In genomic region chr16:80277182-80277581, GRCh38 we compare ENCODE assay signal across 26 cellular contexts.
DNase-seq lines count a peak whose midpoint lies in the region; ATAC-seq and TF ChIP-seq lines count a peak whose summit lies in the region.
"Had no signal": no experiment of that assay in that cellular context is flagged by ENCODE, and none has a peak within 500 bp of the region (broad histone marks: within the 10 kb centered on the region; RNA-seq: fewer than 3 reads in every experiment).

No MANE protein-coding gene starts in this region.

- intact Hi-C loops in upper lobe of right lung (cut with DNase I): no loop called here

- H3K27me3 Mint-ChIP-seq in nephron progenitor cell (ENCODE audit: low read depth, poor library complexity): peaks cover 3% of the 10 kb centered on the region

- TF ChIP-seq CTCF in NB4 (IDR thresholded peaks at IDR 0.05; ENCODE audit: low read depth, low read length) (no peak), upper lobe of right lung (IDR thresholded peaks at IDR 0.05) (no peak), nephron progenitor cell (IDR thresholded peaks at IDR 0.05) (no peak)

- H3K4me1 Mint-ChIP-seq in nephron progenitor cell: peaks cover 20% of the 10 kb centered on the region

- no peaks in the 10 kb centered on the region for H3K4me1 ChIP-seq in upper lobe of right lung
- H3K4me1 ChIP-seq: esophagus muscularis mucosa, gastroesophageal sphincter had no signal

- H3K27ac ChIP-seq in upper lobe of right lung: no peak overlapping the region
- H3K27ac ChIP-seq: 22Rv1, esophagus muscularis mucosa, gastroesophageal sphincter had no signal

- no peaks in the 10 kb centered on the region for H3K27me3 ChIP-seq in upper lobe of right lung
- H3K27me3 ChIP-seq: esophagus muscularis mucosa, gastroesophageal sphincter had no signal

- H3K36me3 Mint-ChIP-seq in nephron progenitor cell (ENCODE audit: low read depth): no peaks in the 10 kb centered on the region

- peak; percentile 24 for DNase-seq in DMS53 (lab: John Stamatoyannopoulos, UW)
- DNase-seq in DMS53 treated with DMSO at 0.1 percent for 48 hours (lab: John Stamatoyannopoulos, UW; ENCODE audit: unreplicated experiment): no peak
- peak; percentile 8 for DNase-seq in NB4 (ENCODE audit: low read depth)
- peak; percentile 23 for DNase-seq in iPS DF 19.7 (ENCODE audit: low read depth, low spot score)
- DNase-seq in upper lobe of right lung: no peak
- no peak for DNase-seq in nephron progenitor cell
- DNase-seq in NK-92 (lab: John Stamatoyannopoulos, UW; ENCODE audit: unreplicated experiment): no peak
- DNase-seq: activated CD4-positive, alpha-beta T cell treated with anti-CD3 and anti-CD28 coated beads for 4 hours; activated CD8-positive, alpha-beta memory T cell treated with anti-CD3 and anti-CD28 coated beads, Interleukin-2, amount 50 U/mL, for 4 hours; AML-193; DND-41; effector CD8-positive, alpha-beta T cell; HCEC 1CT; left colon; mesenchymal stem cell; NCI-H1105 treated with DMSO at 0.1 percent for 48 hours; NCI-H2081; NCI-H446; SHP77 treated with DMSO at 0.1 percent for 48 hours; stimulated activated CD4-positive, alpha-beta T cell treated with anti-CD3 and anti-CD28 coated beads, Interleukin-2, amount 100 ng/mL, for 48 hours; stimulated activated naive CD4-positive, alpha-beta T cell had no signal

- ATAC-seq in upper lobe of right lung: peak; percentile 38
- no peak for ATAC-seq in GM19324 (IDR thresholded peaks at IDR 0.05; ENCODE audit: low FRiP score, unreplicated experiment)
- ATAC-seq: gastroesophageal sphincter, left colon had no signal

- H3K4me3 ChIP-seq in NB4 (ENCODE audit: low read depth, low read length) (no peak overlapping the region), upper lobe of right lung (no peak overlapping the region)
- H3K4me3 ChIP-seq: esophagus muscularis mucosa, gastroesophageal sphincter had no signal

- no peaks in the 10 kb centered on the region for H3K9me3 Mint-ChIP-seq in nephron progenitor cell
- H3K9me3 Mint-ChIP-seq: activated T-helper 2 cell treated with anti-CD3 and anti-CD28 coated beads, Interferon-gamma antibody, Interleukin-2, Interleukin-4, amounts not matched to agents 10 μg/mL and 5 μg/mL and 100 μg/mL, durations not matched to agents 14 hours and 24 hours and 36 hours had no signal

- TF ChIP-seq POLR2A in NB4 (IDR thresholded peaks at IDR 0.05; ENCODE audit: extremely low read depth, insufficient read length): no peak

- H3K9me3 ChIP-seq in upper lobe of right lung: no peaks in the 10 kb centered on the region
- H3K9me3 ChIP-seq: esophagus muscularis mucosa, gastroesophageal sphincter had no signal

- no peak overlapping the region for H3K4me3 Mint-ChIP-seq in nephron progenitor cell

- H3K27ac Mint-ChIP-seq in nephron progenitor cell: no peak overlapping the region
- H3K27ac Mint-ChIP-seq: activated T-helper 2 cell treated with anti-CD3 and anti-CD28 coated beads, Interferon-gamma antibody, Interleukin-2, Interleukin-4, amounts not matched to agents 10 μg/mL and 5 μg/mL and 100 μg/mL, durations not matched to agents 14 hours and 24 hours and 36 hours had no signal

- no peaks in the 10 kb centered on the region for H3K36me3 ChIP-seq in upper lobe of right lung
- H3K36me3 ChIP-seq: esophagus muscularis mucosa, gastroesophageal sphincter had no signal

Comparison
In these comparisons a context has a peak if more than half of its experiments do, and no peak if none do; other contexts are left out.
1. DNase-seq: peak in DMS53 (single experiment), NB4 (single experiment) and iPS DF 19.7 (single experiment); none in DMS53 treated with DMSO at 0.1 percent for 48 hours (single experiment), upper lobe of right lung (single experiment), nephron progenitor cell (single experiment) and NK-92 (single experiment).